Comparison of ENCODE assay signal across 15 cellular contexts in genomic region chr17:2420131-2420530, GRCh38.
"Had no signal": no experiment of that assay in that cellular context is flagged by ENCODE, and none has a peak within 500 bp of the region (broad histone marks: within the 10 kb centered on the region; RNA-seq: fewer than 3 reads in every experiment).

No MANE protein-coding gene starts in this region.

- H3K9me3 Mint-ChIP-seq: activated CD8-positive, alpha-beta T cell treated with anti-CD3 and anti-CD28 coated beads for 36 hours; activated T-helper 1 cell treated with anti-CD3 and anti-CD28 coated beads, Interleukin-12 subunit alpha, Interleukin-12 subunit beta, Interleukin-2, Interleukin-4 antibody, amounts not matched to agents 30 ng/mL and 10 ng/mL and 1 ng/mL, durations not matched to agents 14 hours and 24 hours and 36 hours; nephron; stimulated activated naive CD8-positive, alpha-beta T cell treated with anti-CD3 and anti-CD28 coated beads, Interleukin-15, Interleukin-2, amounts not matched to agents 100 ng/mL and 50 ng/mL, for 24 hours had no signal

- H3K27ac Mint-ChIP-seq: activated CD8-positive, alpha-beta T cell treated with anti-CD3 and anti-CD28 coated beads for 36 hours; activated T-helper 1 cell treated with anti-CD3 and anti-CD28 coated beads, Interleukin-12 subunit alpha, Interleukin-12 subunit beta, Interleukin-2, Interleukin-4 antibody, amounts not matched to agents 30 ng/mL and 10 ng/mL and 1 ng/mL, durations not matched to agents 14 hours and 24 hours and 36 hours; stimulated activated naive CD8-positive, alpha-beta T cell treated with anti-CD3 and anti-CD28 coated beads, Interleukin-15, Interleukin-2, amounts not matched to agents 100 ng/mL and 50 ng/mL, for 24 hours had no signal

- H3K4me3 Mint-ChIP-seq: activated CD8-positive, alpha-beta T cell treated with anti-CD3 and anti-CD28 coated beads for 36 hours; activated T-helper 1 cell treated with anti-CD3 and anti-CD28 coated beads, Interleukin-12 subunit alpha, Interleukin-12 subunit beta, Interleukin-2, Interleukin-4 antibody, amounts not matched to agents 30 ng/mL and 10 ng/mL and 1 ng/mL, durations not matched to agents 14 hours and 24 hours and 36 hours; nephron; stimulated activated naive CD8-positive, alpha-beta T cell treated with anti-CD3 and anti-CD28 coated beads, Interleukin-15, Interleukin-2, amounts not matched to agents 100 ng/mL and 50 ng/mL, for 24 hours had no signal

- H3K4me1 Mint-ChIP-seq: nephron had no signal

- H3K27me3 Mint-ChIP-seq: activated CD8-positive, alpha-beta T cell treated with anti-CD3 and anti-CD28 coated beads for 36 hours; stimulated activated naive CD8-positive, alpha-beta T cell treated with anti-CD3 and anti-CD28 coated beads, Interleukin-15, Interleukin-2, amounts not matched to agents 100 ng/mL and 50 ng/mL, for 24 hours had no signal

- H3K27ac ChIP-seq: left lung had no signal

- H3K9me3 ChIP-seq: heart right ventricle, left lung had no signal

- DNase-seq: activated CD4-positive, alpha-beta T cell treated with anti-CD3 and anti-CD28 coated beads for 1 hour; activated CD8-positive, alpha-beta memory T cell treated with anti-CD3 and anti-CD28 coated beads, Interleukin-2, amount 50 U/mL, for 4 hours; activated CD8-positive, alpha-beta T cell treated with anti-CD3 and anti-CD28 coated beads for 36 hours; activated naive CD4-positive, alpha-beta T cell treated with Interleukin-2 at 50 U/mL for 16 hours; cerebellar nuclear complex; foreskin melanocyte; heart right ventricle; left lung; mesendoderm; stimulated activated CD4-positive, alpha-beta T cell treated with anti-CD3 and anti-CD28 coated beads, Interleukin-4, amount 100 ng/mL, for 1 hour; stimulated activated CD8-positive, alpha-beta memory T cell treated with anti-CD3 and anti-CD28 coated beads, Interleukin-4, amount 100 ng/mL, for 48 hours; T1000 had no signal

- H3K27me3 ChIP-seq: heart right ventricle, left lung had no signal

- H3K4me3 ChIP-seq: heart right ventricle, left lung had no signal
